8 cellular contexts compared by ENCODE assay signal in genomic region chr11:116835042-116835772, GRCh38. TPM values are rescaled to one million over a fixed set of nuclear protein-coding genes. Genes with fewer than 3 reads are reported as not detected.
A peak's percentile ranks its signal among the peaks of the same experiment; 100 is the strongest.
DNase-seq lines count a peak whose midpoint lies in the region; ATAC-seq and TF ChIP-seq lines count a peak whose summit lies in the region.

No MANE protein-coding gene starts in this region.

- no peaks in the 10 kb centered on the region for H3K27me3 Mint-ChIP-seq in activated naive CD8-positive, alpha-beta T cell treated with anti-CD3 and anti-CD28 coated beads for 36 hours
- H3K27me3 Mint-ChIP-seq in type B pancreatic cell, result peaks cover 6% of the 10 kb centered on the region

- peak overlapping the region; percentile 77 for H3K4me3 Mint-ChIP-seq in activated naive CD8-positive, alpha-beta T cell treated with anti-CD3 and anti-CD28 coated beads for 36 hours
- H3K4me3 Mint-ChIP-seq in type B pancreatic cell, result peak overlapping the region; percentile 74

- H3K9ac ChIP-seq in liver (ENCODE audit: low read depth in 1 of 2, low read length in 2 of 2), result peak overlapping the region; percentile 10 to 81

- H3K9me3 ChIP-seq in liver (ENCODE audit: control insufficient read depth in 4 of 4, low read length in 3 of 4), result no peaks in the 10 kb centered on the region

- no peaks in the 10 kb centered on the region for H3K27me3 ChIP-seq in liver (ENCODE audit: control insufficient read depth in 4 of 4, insufficient read depth in 4 of 4, low read length in 3 of 4)

- H3K36me3 Mint-ChIP-seq in activated naive CD8-positive, alpha-beta T cell treated with anti-CD3 and anti-CD28 coated beads for 36 hours, result no peaks in the 10 kb centered on the region
- H3K36me3 Mint-ChIP-seq in type B pancreatic cell, result no peaks in the 10 kb centered on the region

- no peaks in the 10 kb centered on the region for H3K9me3 Mint-ChIP-seq in activated naive CD8-positive, alpha-beta T cell treated with anti-CD3 and anti-CD28 coated beads for 36 hours
- no peaks in the 10 kb centered on the region for H3K9me3 Mint-ChIP-seq in type B pancreatic cell

- TF ChIP-seq RAD21 in liver (IDR thresholded peaks at IDR 0.05), result no peak

- H3K27ac ChIP-seq in liver (ENCODE audit: low read depth in 1 of 2, low read length in 2 of 2), result peak overlapping the region; percentile 86 to 94

- 15% methylated on average over 28 of the region's 28 CpGs for WGBS in liver

- H3K36me3 ChIP-seq in liver (ENCODE audit: control insufficient read depth in 4 of 4, insufficient read depth in 3 of 4, low read depth in 1 of 4, low read length in 3 of 4), result no peaks in the 10 kb centered on the region

- DNase-seq in NCI-H2196 treated with DMSO at 0.1 percent for 48 hours (lab: John Stamatoyannopoulos, UW; ENCODE audit: unreplicated experiment) (peak; percentile 62), NCI-H2196 (lab: John Stamatoyannopoulos, UW; ENCODE audit: unreplicated experiment) (no peak), type B pancreatic cell (ENCODE audit: extremely low spot score, unreplicated experiment) (no peak), A172 (ENCODE audit: low spot score) (no peak), cerebellar cortex (ENCODE audit: low spot score) (no peak)
- DNase-seq in activated naive CD8-positive, alpha-beta T cell treated with anti-CD3 and anti-CD28 coated beads for 36 hours, result no peak

- no peak overlapping the region for H3K27ac Mint-ChIP-seq in activated naive CD8-positive, alpha-beta T cell treated with anti-CD3 and anti-CD28 coated beads for 36 hours
- H3K27ac Mint-ChIP-seq in type B pancreatic cell, result peak overlapping the region; percentile 38

- peaks cover 7% of the 10 kb centered on the region for H3K4me1 Mint-ChIP-seq in activated naive CD8-positive, alpha-beta T cell treated with anti-CD3 and anti-CD28 coated beads for 36 hours
- H3K4me1 Mint-ChIP-seq in type B pancreatic cell (ENCODE audit: unreplicated experiment), result peaks cover 13% of the 10 kb centered on the region

- H3K4me3 ChIP-seq in liver (ENCODE audit: low read depth in 1 of 3, low read length in 3 of 3), result peak overlapping the region; percentile 58 to 73 (median 59)

- peaks cover 10 to 79% (median 45%) of the 10 kb centered on the region in 4 donors for H3K4me1 ChIP-seq in liver (ENCODE audit: control insufficient read depth in 4 of 4, insufficient read depth in 4 of 4, low read length in 3 of 4)

- TF ChIP-seq CTCF in liver (IDR thresholded peaks at IDR 0.05; ENCODE audit: low read depth, low read length, missing input control), result no peak
- no peak for TF ChIP-seq CTCF in type B pancreatic cell (conservative IDR thresholded peaks at IDR 0.05)

- peak; percentile 7 for ATAC-seq in HG03571 (IDR thresholded peaks at IDR 0.05; ENCODE audit: unreplicated experiment)

TF ChIP-seq in liver, 16 proteins besides CTCF, POLR2A, EP300 and RAD21:
- TF ChIP-seq YY1 (IDR thresholded peaks at IDR 0.05) (peak; percentile 36), FOXA1 (IDR thresholded peaks at IDR 0.05) (no peak), NR2F2 (IDR thresholded peaks at IDR 0.05) (peak; percentile 66), MAX (IDR thresholded peaks at IDR 0.05) (no peak), REST (IDR thresholded peaks at IDR 0.05) (peak; percentile 3), EGR1 (IDR thresholded peaks at IDR 0.05; ENCODE audit: low read depth in 2 of 2) (peak in 1 of 2 donors; percentile 64), GABPA (IDR thresholded peaks at IDR 0.05 in 1 of 2, conservative IDR thresholded peaks at IDR 0.05 in 1 of 2) (peak in 1 of 2 donors; percentile 40), ATF3 (IDR thresholded peaks at IDR 0.05) (no peak), HNF4A (conservative IDR thresholded peaks at IDR 0.05) (no peak), HNF4G (IDR thresholded peaks at IDR 0.05) (no peak), SP1 (IDR thresholded peaks at IDR 0.05) (no peak)

RNA-seq across cellular contexts. Expression of gene APOA1, which starts 2.2 kb away (rescaled TPM):
- under 1 TPM in 1 of 2 experiments, not detected in 1; 0.33 TPM for total RNA-seq in activated naive CD8-positive, alpha-beta T cell treated with anti-CD3 and anti-CD28 coated beads for 36 hours
- total RNA-seq in liver, result 1,000 to 10,000 TPM; 4,271 to 5,120 TPM
- polyA plus RNA-seq in liver, result over 10,000 TPM; 12,059 to 17,093 TPM
- 116 and 626 TPM in 2 replicates for total RNA-seq in type B pancreatic cell (ENCODE audit: low replicate concordance)
- not detected in 2 replicates for total RNA-seq in A172 (2014; rRNA removed; shearing (Covaris generic))

RNA-seq across cellular contexts. Expression of gene APOC3, which starts 5.5 kb away (rescaled TPM):
- total RNA-seq in activated naive CD8-positive, alpha-beta T cell treated with anti-CD3 and anti-CD28 coated beads for 36 hours, result not detected
- total RNA-seq in liver (1,000 to 10,000 TPM in 1 of 2 donors, 100 to 1,000 TPM in 1; 608 to 5,828 TPM), type B pancreatic cell (ENCODE audit: low replicate concordance) (21.6 and 54.4 TPM in 2 replicates)
- over 10,000 TPM; 12,787 to 24,129 TPM for polyA plus RNA-seq in liver
- total RNA-seq in A172 (2014; rRNA removed; shearing (Covaris generic)), result not detected in 2 replicates

RNA-seq across cellular contexts. Expression of gene APOA4, which starts 12.1 kb away (rescaled TPM):
- not detected for total RNA-seq in activated naive CD8-positive, alpha-beta T cell treated with anti-CD3 and anti-CD28 coated beads for 36 hours
- 100 to 1,000 TPM in 1 of 2 donors, under 1 TPM in 1; 0.89 to 171 TPM for total RNA-seq in liver
- 100 to 1,000 TPM in 1 of 2 donors, 10 to 100 TPM in 1; 90.5 to 382 TPM for polyA plus RNA-seq in liver
- total RNA-seq in type B pancreatic cell (ENCODE audit: low replicate concordance), result 21.7 and 88.5 TPM in 2 replicates
- total RNA-seq in A172 (2014; rRNA removed; shearing (Covaris generic)), result not detected in 2 replicates

RNA-seq across cellular contexts. Expression of gene APOA5, which starts 43.5 kb away (rescaled TPM):
- not detected for total RNA-seq in activated naive CD8-positive, alpha-beta T cell treated with anti-CD3 and anti-CD28 coated beads for 36 hours
- 1,000 to 10,000 TPM in 1 of 2 donors, 1 to 10 TPM in 1; 7.3 to 1,045 TPM for total RNA-seq in liver
- 100 to 1,000 TPM; 481 to 996 TPM for polyA plus RNA-seq in liver
- total RNA-seq in type B pancreatic cell (ENCODE audit: low replicate concordance), result 0.95 TPM in 1 of 2 replicates, not detected in the other
- total RNA-seq in A172 (2014; rRNA removed; shearing (Covaris generic)), result not detected in 2 replicates

RNA-seq across cellular contexts. Expression of gene ZPR1, which starts 47.4 kb away (rescaled TPM):
- total RNA-seq in activated naive CD8-positive, alpha-beta T cell treated with anti-CD3 and anti-CD28 coated beads for 36 hours, result 100 to 1,000 TPM; 100 to 101 TPM
- total RNA-seq in liver (10 to 100 TPM in 1 of 2 donors, 1 to 10 TPM in 1; 9.4 to 56.1 TPM), type B pancreatic cell (ENCODE audit: low replicate concordance) (41.2 and 57.0 TPM in 2 replicates)
- 10 to 100 TPM; 17.9 to 18.8 TPM for polyA plus RNA-seq in liver
- 36.6 and 44.7 TPM in 2 replicates for total RNA-seq in A172 (2014; rRNA removed; shearing (Covaris generic))

Comparison
In these comparisons a context has a peak if more than half of its experiments do, and no peak if none do; other contexts are left out.
1. RNA of gene APOA1, which starts 2.2 kb away (total RNA-seq): 4,271 to 5,120 TPM in liver and 116 to 626 TPM in type B pancreatic cell; 0.33 TPM in activated naive CD8-positive, alpha-beta T cell treated with anti-CD3 and anti-CD28 coated beads for 36 hours and not detected in A172; every median in the first group is over 10 times any median in the second.
2. RNA of gene APOC3, which starts 5.5 kb away (total RNA-seq): 608 to 5,828 TPM in liver; 21.6 to 54.4 TPM in type B pancreatic cell, not detected in activated naive CD8-positive, alpha-beta T cell treated with anti-CD3 and anti-CD28 coated beads for 36 hours and not detected in A172; every median in the first group is over 10 times any median in the second.